Comparison of ENCODE assay signal across 8 cellular contexts in genomic region chr9:127899200-127899943, GRCh38. TPM values are rescaled to one million over a fixed set of nuclear protein-coding genes. Genes with fewer than 3 reads are reported as not detected.
DNase-seq lines count a peak whose midpoint lies in the region; ATAC-seq and TF ChIP-seq lines count a peak whose summit lies in the region.

A gene with protein sequence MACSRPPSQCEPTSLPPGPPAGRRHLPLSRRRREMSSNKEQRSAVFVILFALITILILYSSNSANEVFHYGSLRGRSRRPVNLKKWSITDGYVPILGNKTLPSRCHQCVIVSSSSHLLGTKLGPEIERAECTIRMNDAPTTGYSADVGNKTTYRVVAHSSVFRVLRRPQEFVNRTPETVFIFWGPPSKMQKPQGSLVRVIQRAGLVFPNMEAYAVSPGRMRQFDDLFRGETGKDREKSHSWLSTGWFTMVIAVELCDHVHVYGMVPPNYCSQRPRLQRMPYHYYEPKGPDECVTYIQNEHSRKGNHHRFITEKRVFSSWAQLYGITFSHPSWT (minus strand): TSS chr9:127899603. CDS start chr9:127897981, 1,622 bp downstream.

- H3K27me3 ChIP-seq in AG04450 (ENCODE audit: control insufficient read depth, insufficient read depth, low read length): no peaks in the 10 kb centered on the region
- H3K27me3 ChIP-seq in PC-3 (ENCODE audit: low read length): no peaks in the 10 kb centered on the region
- no peaks in the 10 kb centered on the region for H3K27me3 ChIP-seq in fibroblast of lung (ENCODE audit: control insufficient read depth, insufficient read depth, low read length)

- H3K9ac ChIP-seq in PC-3 (ENCODE audit: low read length) (peak within 1 kb of the TSS; percentile 65), fibroblast of lung (ENCODE audit: insufficient read depth, low read length) (peak within 1 kb of the TSS; percentile 98)

- H3K4me1 ChIP-seq in PC-3 (ENCODE audit: insufficient read depth, low read length) (peaks cover 5% of the 10 kb centered on the region; the same call in 1 of the 2 replicates), fibroblast of lung (ENCODE audit: control insufficient read depth, extremely low read depth, insufficient read depth, low read length) (peaks cover 30% of the 10 kb centered on the region)

- H3K36me3 ChIP-seq in PC-3 (ENCODE audit: low read depth, low read length): peaks cover 20% of the 10 kb centered on the region
- H3K36me3 ChIP-seq in fibroblast of lung (ENCODE audit: control insufficient read depth, insufficient read depth, low read length): peaks cover 20% of the 10 kb centered on the region

- peak within 1 kb of the TSS; percentile 88 for H3K4me3 Mint-ChIP-seq in activated T-helper 2 cell treated with anti-CD3 and anti-CD28 coated beads, Interferon-gamma antibody, Interleukin-2, Interleukin-4, amounts not matched to agents 10 μg/mL and 5 μg/mL and 100 μg/mL, durations not matched to agents 14 hours and 24 hours and 36 hours (ENCODE audit: low read depth)
- peak within 1 kb of the TSS; percentile 87 to 88 for H3K4me3 Mint-ChIP-seq in stimulated activated naive CD8-positive, alpha-beta T cell treated with anti-CD3 and anti-CD28 coated beads, Interleukin-15, amount 100 ng/mL, for 72 hours

- peak; percentile 53 for ATAC-seq in GM18511 (IDR thresholded peaks at IDR 0.05; ENCODE audit: unreplicated experiment)
- peak; percentile 61 for ATAC-seq in HG03159 (IDR thresholded peaks at IDR 0.05; ENCODE audit: unreplicated experiment)
- peak; percentile 84 for ATAC-seq in PC-3
- peak; percentile 80 for ATAC-seq in stimulated activated naive CD8-positive, alpha-beta T cell treated with anti-CD3 and anti-CD28 coated beads, Interleukin-15, amount 100 ng/mL, for 72 hours

- H3K4me2 ChIP-seq in PC-3 (ENCODE audit: low read length): peak within 1 kb of the TSS; percentile 94
- peak within 1 kb of the TSS; percentile 80 for H3K4me2 ChIP-seq in fibroblast of lung (ENCODE audit: extremely low read depth, insufficient read depth, low read length)

- H3K79me2 ChIP-seq in PC-3 (ENCODE audit: low read length): no peaks in the 10 kb centered on the region
- peaks cover 20% of the 10 kb centered on the region for H3K79me2 ChIP-seq in fibroblast of lung (ENCODE audit: control insufficient read depth, insufficient read depth, low read length)

- H3F3A ChIP-seq in PC-3 (ENCODE audit: low read length, unreplicated experiment): no peaks in the 10 kb centered on the region

- H3K4me1 Mint-ChIP-seq in activated T-helper 2 cell treated with anti-CD3 and anti-CD28 coated beads, Interferon-gamma antibody, Interleukin-2, Interleukin-4, amounts not matched to agents 10 μg/mL and 5 μg/mL and 100 μg/mL, durations not matched to agents 14 hours and 24 hours and 36 hours (ENCODE audit: low read depth): peaks cover 23% of the 10 kb centered on the region
- H3K4me1 Mint-ChIP-seq in stimulated activated naive CD8-positive, alpha-beta T cell treated with anti-CD3 and anti-CD28 coated beads, Interleukin-15, amount 100 ng/mL, for 72 hours: peaks cover 69% of the 10 kb centered on the region

- POLR2A ChIA-PET in AG04450 (lab: Yijun Ruan, JAX) (interaction anchor here (0.8 to 2.9 kb wide), 3 partner anchors 17 to 261 kb away, joined by 3 to 18 read pairs (median 13); partner anchors contain the start of genes BBLN and ST6GALNAC4), PC-3 (lab: Charles Lee; ENCODE audit: unreplicated experiment) (interaction anchor here (0.6 kb wide), 1 partner anchor 11 kb away, joined by 3 read pairs; no protein-coding TSS in a partner anchor)

- H3K9me3 Mint-ChIP-seq in activated T-helper 2 cell treated with anti-CD3 and anti-CD28 coated beads, Interferon-gamma antibody, Interleukin-2, Interleukin-4, amounts not matched to agents 10 μg/mL and 5 μg/mL and 100 μg/mL, durations not matched to agents 14 hours and 24 hours and 36 hours: peaks cover 16% of the 10 kb centered on the region
- peaks cover 0 to 12% of the 10 kb centered on the region in 2 donors for H3K9me3 Mint-ChIP-seq in stimulated activated naive CD8-positive, alpha-beta T cell treated with anti-CD3 and anti-CD28 coated beads, Interleukin-15, amount 100 ng/mL, for 72 hours

- H3K9me3 ChIP-seq in AG04450 (ENCODE audit: control insufficient read depth, insufficient read depth, low read length) (peaks cover 18% of the 10 kb centered on the region), PC-3 (ENCODE audit: low read length) (no peaks in the 10 kb centered on the region), fibroblast of lung (ENCODE audit: control insufficient read depth, insufficient read depth, low read depth, low read length) (no peaks in the 10 kb centered on the region)

- H3K27ac ChIP-seq in AG04450 (ENCODE audit: low read depth, low read length): peak within 1 kb of the TSS; percentile 90
- no peak within 1 kb of the TSS for H3K27ac ChIP-seq in PC-3 (ENCODE audit: low read length)
- H3K27ac ChIP-seq in fibroblast of lung (ENCODE audit: insufficient read depth, low read length): peak within 1 kb of the TSS; percentile 98

- peak within 1 kb of the TSS; percentile 88 for H2AFZ ChIP-seq in PC-3 (ENCODE audit: low read length)
- H2AFZ ChIP-seq in fibroblast of lung (ENCODE audit: low read length): no peak within 1 kb of the TSS

- H4K20me1 ChIP-seq in PC-3 (ENCODE audit: low read length) (no peaks in the 10 kb centered on the region), fibroblast of lung (ENCODE audit: control insufficient read depth, extremely low read depth, insufficient read depth, low read length) (no peaks in the 10 kb centered on the region)

- no peak for TF ChIP-seq CTCF in AG04450 (IDR thresholded peaks at IDR 0.05; ENCODE audit: low read depth, low read length)
- TF ChIP-seq CTCF in PC-3 (conservative IDR thresholded peaks at IDR 0.05; ENCODE audit: low read depth, low read length): no peak
- TF ChIP-seq CTCF in fibroblast of lung (conservative IDR thresholded peaks at IDR 0.05 in 1 of 2, IDR thresholded peaks at IDR 0.05 in 1 of 2; ENCODE audit: low read depth in 1 of 2, low read length in 2 of 2): no peak

- CTCF ChIA-PET in AG04450 (lab: Charles Lee) (interaction anchor here (0.7 kb wide), 1 partner anchor 22 kb away, joined by 3 read pairs; no protein-coding TSS in a partner anchor), PC-3 (lab: Charles Lee) (no interaction called here)

- BruUV-seq in PC-3 (replicated peaks; lab: Mats Ljungman, UMichigan): no TSS peak

- H3K9me2 ChIP-seq in PC-3 (replicated peaks; ENCODE audit: low read length): no peaks in the 10 kb centered on the region

- DNase-seq in AG04450 (ENCODE audit: low read depth, low spot score) (no peak), PC-3 (peak; percentile 68), fibroblast of lung (ENCODE audit: low read depth in 2 of 2) (peak; percentile 71), myocyte (ENCODE audit: low read depth) (peak; percentile 84)
- DNase-seq in activated T-helper 2 cell treated with anti-CD3 and anti-CD28 coated beads, Interferon-gamma antibody, Interleukin-2, Interleukin-4, amounts not matched to agents 10 μg/mL and 5 μg/mL and 100 μg/mL, durations not matched to agents 14 hours and 24 hours and 36 hours (ENCODE audit: low spot score): peak; percentile 64
- peak; percentile 73 to 77 for DNase-seq in stimulated activated naive CD8-positive, alpha-beta T cell treated with anti-CD3 and anti-CD28 coated beads, Interleukin-15, amount 100 ng/mL, for 72 hours

- peak within 1 kb of the TSS; percentile 80 for H3K4me3 ChIP-seq in AG04450 (ENCODE audit: low read depth, low read length)
- peak within 1 kb of the TSS; percentile 84 for H3K4me3 ChIP-seq in PC-3 (ENCODE audit: low read length)
- H3K4me3 ChIP-seq in fibroblast of lung (replicated peaks in 1 of 4; ENCODE audit: control extremely low read depth in 1 of 4, insufficient read depth in 1 of 4, low read depth in 3 of 4, low read length in 4 of 4): peak within 1 kb of the TSS; percentile 74 to 91 (median 85)

- intact Hi-C loops in PC-3 (cut with micrococcal nuclease): no loop called here
- intact Hi-C loops in activated T-helper 2 cell treated with anti-CD3 and anti-CD28 coated beads, Interferon-gamma antibody, Interleukin-2, Interleukin-4, amounts not matched to agents 10 μg/mL and 5 μg/mL and 100 μg/mL, durations not matched to agents 14 hours and 24 hours and 36 hours (cut with micrococcal nuclease): no loop called here

- H3K27ac Mint-ChIP-seq in activated T-helper 2 cell treated with anti-CD3 and anti-CD28 coated beads, Interferon-gamma antibody, Interleukin-2, Interleukin-4, amounts not matched to agents 10 μg/mL and 5 μg/mL and 100 μg/mL, durations not matched to agents 14 hours and 24 hours and 36 hours: peak within 1 kb of the TSS; percentile 84
- H3K27ac Mint-ChIP-seq in stimulated activated naive CD8-positive, alpha-beta T cell treated with anti-CD3 and anti-CD28 coated beads, Interleukin-15, amount 100 ng/mL, for 72 hours: peak within 1 kb of the TSS; percentile 81 to 89

- H3K36me3 Mint-ChIP-seq in activated T-helper 2 cell treated with anti-CD3 and anti-CD28 coated beads, Interferon-gamma antibody, Interleukin-2, Interleukin-4, amounts not matched to agents 10 μg/mL and 5 μg/mL and 100 μg/mL, durations not matched to agents 14 hours and 24 hours and 36 hours (ENCODE audit: low read depth): peaks cover 51% of the 10 kb centered on the region

- no peaks in the 10 kb centered on the region for H3K27me3 Mint-ChIP-seq in activated T-helper 2 cell treated with anti-CD3 and anti-CD28 coated beads, Interferon-gamma antibody, Interleukin-2, Interleukin-4, amounts not matched to agents 10 μg/mL and 5 μg/mL and 100 μg/mL, durations not matched to agents 14 hours and 24 hours and 36 hours (ENCODE audit: low read depth)
- H3K27me3 Mint-ChIP-seq in stimulated activated naive CD8-positive, alpha-beta T cell treated with anti-CD3 and anti-CD28 coated beads, Interleukin-15, amount 100 ng/mL, for 72 hours: no peaks in the 10 kb centered on the region

RNA-seq across cellular contexts. Expression of the gene that starts here (rescaled TPM):
- 40.6 and 58.2 TPM in 2 replicates for polyA plus RNA-seq in AG04450 (2011; rRNA removed)
- 47.7 and 59.0 TPM in 2 replicates for polyA minus RNA-seq in AG04450 (2011; rRNA and poly(A)+ RNA removed)
- 8.5 and 14.5 TPM in 2 replicates for total RNA-seq in PC-3 (2014; rRNA removed)
- total RNA-seq in activated T-helper 2 cell treated with anti-CD3 and anti-CD28 coated beads, Interferon-gamma antibody, Interleukin-2, Interleukin-4, amounts not matched to agents 10 μg/mL and 5 μg/mL and 100 μg/mL, durations not matched to agents 14 hours and 24 hours and 36 hours: 60.3 and 60.7 TPM in 2 replicates
- total RNA-seq in fibroblast of lung: 60.9 and 69.5 TPM in 2 replicates
- 53.3 and 56.0 TPM in 2 replicates for polyA plus RNA-seq in fibroblast of lung
- 74.8 and 76.3 TPM in 2 replicates for polyA plus RNA-seq in fibroblast of lung (2012)
- 129 and 139 TPM in 2 replicates for polyA minus RNA-seq in fibroblast of lung (ENCODE audit: low replicate concordance)
- total RNA-seq in myocyte: 111 and 121 TPM in 2 replicates
- 98.1 TPM for polyA plus RNA-seq in myocyte (2012)
